Comparison of ENCODE assay signal across 2 cellular contexts in genomic region chr10:69726850-69727249, GRCh38.
TF ChIP-seq lines count a peak whose summit lies in the region.

No MANE protein-coding gene starts in this region.

TF ChIP-seq in SK-N-SH, 30 proteins besides CTCF, POLR2A, EP300 and RAD21 (continued from another document):
- TF ChIP-seq ZBTB33 (IDR thresholded peaks at IDR 0.05; ENCODE audit: borderline replicate concordance, low read depth), result no peak
- TF ChIP-seq FOXJ3 (CRISPR knock-in tag; IDR thresholded peaks at IDR 0.05), result no peak
- TF ChIP-seq JUND (IDR thresholded peaks at IDR 0.05), result no peak
- no peak for TF ChIP-seq ELF1 (IDR thresholded peaks at IDR 0.05)
- TF ChIP-seq TCF12 (IDR thresholded peaks at IDR 0.05), result no peak
- TF ChIP-seq SIN3A (IDR thresholded peaks at IDR 0.05; ENCODE audit: borderline replicate concordance, low read depth, low read length), result no peak
- no peak for TF ChIP-seq RXRA (IDR thresholded peaks at IDR 0.05; ENCODE audit: borderline replicate concordance, low read depth)
- no peak for TF ChIP-seq TEAD4 (IDR thresholded peaks at IDR 0.05; ENCODE audit: borderline replicate concordance, insufficient read depth)
- no peak for TF ChIP-seq MEF2A (IDR thresholded peaks at IDR 0.05; ENCODE audit: borderline replicate concordance, low read depth)
- no peak for TF ChIP-seq FOXM1 (IDR thresholded peaks at IDR 0.05; ENCODE audit: low read depth)
- TF ChIP-seq SMC3 (IDR thresholded peaks at IDR 0.05; ENCODE audit: low read depth, low read length), result no peak
- TF ChIP-seq USF1 (IDR thresholded peaks at IDR 0.05; ENCODE audit: borderline replicate concordance, low read depth), result no peak

TF ChIP-seq in GM23338, 12 proteins besides CTCF, POLR2A, EP300 and RAD21 (continued from another document):
- no peak for TF ChIP-seq ZNF462 (CRISPR knock-in tag; IDR thresholded peaks at IDR 0.05)
- no peak for TF ChIP-seq JUNB (IDR thresholded peaks at IDR 0.05; ENCODE audit: unreplicated experiment)
- TF ChIP-seq ZNF114 (CRISPR knock-in tag; IDR thresholded peaks at IDR 0.05), result no peak
- no peak for TF ChIP-seq CREB1 (CRISPR knock-in tag; IDR thresholded peaks at IDR 0.05; ENCODE audit: low read depth)
